Comparison of ENCODE assay signal across 20 cellular contexts in genomic region chr7:29562307-29562706, GRCh38. TPM values are rescaled to one million over a fixed set of nuclear protein-coding genes. Genes with fewer than 3 reads are reported as not detected.
DNase-seq lines count a peak whose midpoint lies in the region; ATAC-seq, FAIRE-seq and TF ChIP-seq lines count a peak whose summit lies in the region.
"Had no signal": no experiment of that assay in that cellular context is flagged by ENCODE, and none has a peak within 500 bp of the region (broad histone marks: within the 10 kb centered on the region; RNA-seq: fewer than 3 reads in every experiment).

No MANE protein-coding gene starts in this region.

- H3K9me2 ChIP-seq in HCT116 (ENCODE audit: insufficient read depth): no peaks in the 10 kb centered on the region

- H3K4me2 ChIP-seq in HCT116 (ENCODE audit: low read length): peak overlapping the region; percentile 99

- POLR2A ChIA-PET in HCT116 (lab: Charles Lee): interaction anchor here (0.7 to 1.9 kb wide), 5 partner anchors 9 to 615 kb away, joined by 3 to 5 read pairs (median 3); no protein-coding TSS in a partner anchor

- H3K79me2 ChIP-seq in HCT116 (ENCODE audit: insufficient read depth, low read length): no peaks in the 10 kb centered on the region

- FAIRE-seq in small intestine (lab: Jason Lieb, UNC): no peak
- FAIRE-seq: bronchial epithelial cell, H54 had no signal

- TF ChIP-seq CTCF in HCT116 (IDR thresholded peaks at IDR 0.05 in 2 of 3, conservative IDR thresholded peaks at IDR 0.05 in 1 of 3; ENCODE audit: borderline replicate concordance in 1 of 3, insufficient read depth in 1 of 3, low read depth in 2 of 3, low read length in 2 of 3) (no peak), BE2C (IDR thresholded peaks at IDR 0.05; ENCODE audit: low read depth, low read length) (no peak)

- no peaks in the 10 kb centered on the region for H4K20me1 ChIP-seq in HCT116 (ENCODE audit: insufficient read depth)

- H3K27ac ChIP-seq in HCT116 (ENCODE audit: low read depth, low read length): peak overlapping the region; percentile 53
- no peak overlapping the region for H3K27ac ChIP-seq in iPS-18a (ENCODE audit: low read length)
- no peak overlapping the region for H3K27ac ChIP-seq in small intestine (ENCODE audit: low read depth in 1 of 2, low read length in 1 of 2)
- H3K27ac ChIP-seq: suprapubic skin had no signal

- H3K9ac ChIP-seq in HCT116 (ENCODE audit: low read length): peak overlapping the region; percentile 64
- no peak overlapping the region for H3K9ac ChIP-seq in adipocyte (ENCODE audit: low read length)
- H3K9ac ChIP-seq in iPS-18a (ENCODE audit: low read length): no peak overlapping the region

- H3K9me3 ChIP-seq in HCT116 (ENCODE audit: control insufficient read depth in 1 of 2, insufficient read depth in 1 of 2, low read depth in 1 of 2, low read length in 2 of 2) (no peaks in the 10 kb centered on the region), adipocyte (ENCODE audit: control insufficient read depth, low read length) (no peaks in the 10 kb centered on the region), iPS-18a (ENCODE audit: control insufficient read depth, low read depth, low read length) (no peaks in the 10 kb centered on the region), small intestine (ENCODE audit: control insufficient read depth, low read depth) (no peaks in the 10 kb centered on the region), BE2C (no peaks in the 10 kb centered on the region)
- H3K9me3 ChIP-seq: suprapubic skin had no signal

- no peaks in the 10 kb centered on the region for H3K27me3 ChIP-seq in HCT116 (ENCODE audit: insufficient read depth, low read length)
- no peaks in the 10 kb centered on the region for H3K27me3 ChIP-seq in adipocyte (replicated peaks; ENCODE audit: control insufficient read depth, insufficient read depth, low read length)
- H3K27me3 ChIP-seq in iPS-18a (ENCODE audit: control insufficient read depth, insufficient read depth, low read length): peaks cover 56% of the 10 kb centered on the region
- peaks cover 0 to 8% of the 10 kb centered on the region in 2 donors for H3K27me3 ChIP-seq in small intestine (ENCODE audit: control insufficient read depth in 2 of 2, insufficient read depth in 2 of 2, low read length in 2 of 2)
- peaks cover 57% of the 10 kb centered on the region for H3K27me3 ChIP-seq in BE2C

- ATAC-seq in HCT116: no peak
- no peak for ATAC-seq in GM21825 (IDR thresholded peaks at IDR 0.05; ENCODE audit: unreplicated experiment)
- ATAC-seq: Right ventricle myocardium inferior had no signal

- RAD21 ChIA-PET in HCT116 (lab: Charles Lee; ENCODE audit: low non-redundant PET in 1 of 2, low total read pairs in 2 of 2, uncharacterized antibody in 2 of 2, unreplicated experiment in 2 of 2): interaction anchor here (0.7 kb wide), 2 partner anchors 48 to 1096 kb away, joined by 3 read pairs; no protein-coding TSS in a partner anchor

- H3K36me3 ChIP-seq in HCT116 (ENCODE audit: control insufficient read depth in 1 of 2, insufficient read depth in 2 of 2, low read length in 2 of 2): no peaks in the 10 kb centered on the region
- no peaks in the 10 kb centered on the region for H3K36me3 ChIP-seq in adipocyte (ENCODE audit: control insufficient read depth, insufficient read depth, low read length, severe bottlenecking)
- no peaks in the 10 kb centered on the region for H3K36me3 ChIP-seq in iPS-18a (ENCODE audit: control insufficient read depth, low read depth, low read length)
- H3K36me3 ChIP-seq in small intestine (ENCODE audit: control insufficient read depth in 2 of 2, insufficient read depth in 2 of 2, low read length in 2 of 2): no peaks in the 10 kb centered on the region
- H3K36me3 ChIP-seq in BE2C: no peaks in the 10 kb centered on the region
- H3K36me3 ChIP-seq: suprapubic skin had no signal

- peak overlapping the region; percentile 36 for H2AFZ ChIP-seq in HCT116 (ENCODE audit: low read depth, low read length, poor library complexity, severe bottlenecking)

- 45 to 74% (median 56%) methylated on average over 6 of the region's 6 CpGs for WGBS in small intestine, 3 donors

- CTCF ChIA-PET in HCT116 (lab: Charles Lee): no interaction called here

- no peak for TF ChIP-seq RAD21 in HCT116 (IDR thresholded peaks at IDR 0.05; ENCODE audit: low read depth)

- BruUV-seq in HCT116 (replicated peaks; lab: Mats Ljungman, UMichigan): no TSS peak

- no peak for DNase-seq in HCT116 (ENCODE audit: low read depth, low spot score)
- DNase-seq in adipocyte (ENCODE audit: low read depth): peak; percentile 16
- peak; percentile 23 for DNase-seq in small intestine
- DNase-seq in stimulated activated CD4-positive, alpha-beta T cell treated with anti-CD3 and anti-CD28 coated beads, Interleukin-1b, Interleukin-23, amount 100 ng/mL, for 48 hours: no peak
- DNase-seq in BE2C: no peak
- DNase-seq: activated CD4-positive, alpha-beta memory T cell treated with anti-CD3 and anti-CD28 coated beads, Interleukin-2, amount 10 ng/mL, durations not matched to agents 7 days and 5 days; activated naive CD8-positive, alpha-beta T cell treated with anti-CD3 and anti-CD28 coated beads for 36 hours; DMS 273 treated with DMSO at 0.1 percent for 48 hours; effector CD4-positive, alpha-beta T cell; Kasumi-1; NCI-H2171; stimulated activated CD4-positive, alpha-beta T cell treated with anti-CD3 and anti-CD28 coated beads, Interleukin-4, amount 100 ng/mL, for 24 hours had no signal

- no peak for TF ChIP-seq POLR2A in HCT116 (IDR thresholded peaks at IDR 0.05; ENCODE audit: borderline replicate concordance, extremely low read depth, insufficient read depth, insufficient read length)

- H3K4me1 ChIP-seq in HCT116 (ENCODE audit: control insufficient read depth in 1 of 2, insufficient read depth in 2 of 2, low read length in 2 of 2): peaks cover 6 to 14% of the 10 kb centered on the region in 2 experiments; a peak in 2 of 4 replicates
- peaks cover 16% of the 10 kb centered on the region for H3K4me1 ChIP-seq in adipocyte (ENCODE audit: control insufficient read depth, insufficient read depth, low read length)
- peaks cover 23% of the 10 kb centered on the region for H3K4me1 ChIP-seq in iPS-18a (ENCODE audit: control insufficient read depth, low read depth, low read length)
- no peaks in the 10 kb centered on the region for H3K4me1 ChIP-seq in small intestine (ENCODE audit: control insufficient read depth in 2 of 2, insufficient read depth in 1 of 2, low read depth in 1 of 2, low read length in 1 of 2)
- no peaks in the 10 kb centered on the region for H3K4me1 ChIP-seq in BE2C

- peak overlapping the region; percentile 75 to 83 for H3K4me3 ChIP-seq in HCT116 (replicated peaks in 1 of 2; ENCODE audit: low read depth in 1 of 2, low read length in 2 of 2)
- H3K4me3 ChIP-seq in adipocyte (ENCODE audit: low read length): peak overlapping the region; percentile 44
- H3K4me3 ChIP-seq in iPS-18a (ENCODE audit: low read length): peak overlapping the region; percentile 92
- peak overlapping the region in 1 of 2 donors; percentile 96 for H3K4me3 ChIP-seq in small intestine (ENCODE audit: low read depth in 1 of 2, low read length in 2 of 2)
- no peak overlapping the region for H3K4me3 ChIP-seq in BE2C (ENCODE audit: low read depth, low read length)

- intact Hi-C loops in HCT116 (cut with micrococcal nuclease): no loop called here

TF ChIP-seq in HCT116, 20 proteins besides CTCF, POLR2A, EP300 and RAD21:
- TF ChIP-seq JUND (IDR thresholded peaks at IDR 0.05): no peak
- no peak for TF ChIP-seq ZFX (IDR thresholded peaks at IDR 0.05)
TF ChIP-seq in HCT116: peak in this region for 0.

RNA-seq across cellular contexts. Expression of gene PRR15, which starts 1.3 kb away (rescaled TPM):
- total RNA-seq in HCT116 (2021; ENCODE audit: unreplicated experiment): 2.9 TPM
- polyA plus RNA-seq in HCT116 (2012): 1.2 and 1.3 TPM in 2 replicates
- polyA plus RNA-seq in small intestine: 100 to 1,000 TPM in 2 of 3 donors, 10 to 100 TPM in 1; 58.9 to 179 (median 155) TPM
- not detected for polyA plus RNA-seq in BE2C (2012; ENCODE audit: insufficient read depth, insufficient read length, low read depth)
- total RNA-seq: activated CD4-positive, alpha-beta memory T cell treated with anti-CD3 and anti-CD28 coated beads, Interleukin-2, amount 10 ng/mL, durations not matched to agents 7 days and 5 days; activated naive CD8-positive, alpha-beta T cell treated with anti-CD3 and anti-CD28 coated beads for 36 hours; B cell; fibroblast of lung had no signal
- polyA plus RNA-seq: fibroblast of lung had no signal

Comparison
In these comparisons a context has a peak if more than half of its experiments do, and no peak if none do; other contexts are left out.
1. DNase-seq: peak in adipocyte (single experiment) and small intestine (single experiment); none in HCT116 (single experiment), stimulated activated CD4-positive, alpha-beta T cell treated with anti-CD3 and anti-CD28 coated beads, Interleukin-1b, Interleukin-23, amount 100 ng/mL, for 48 hours (single experiment) and BE2C (single experiment).